11 cellular contexts compared by ENCODE assay signal in the genomic region with DNA sequence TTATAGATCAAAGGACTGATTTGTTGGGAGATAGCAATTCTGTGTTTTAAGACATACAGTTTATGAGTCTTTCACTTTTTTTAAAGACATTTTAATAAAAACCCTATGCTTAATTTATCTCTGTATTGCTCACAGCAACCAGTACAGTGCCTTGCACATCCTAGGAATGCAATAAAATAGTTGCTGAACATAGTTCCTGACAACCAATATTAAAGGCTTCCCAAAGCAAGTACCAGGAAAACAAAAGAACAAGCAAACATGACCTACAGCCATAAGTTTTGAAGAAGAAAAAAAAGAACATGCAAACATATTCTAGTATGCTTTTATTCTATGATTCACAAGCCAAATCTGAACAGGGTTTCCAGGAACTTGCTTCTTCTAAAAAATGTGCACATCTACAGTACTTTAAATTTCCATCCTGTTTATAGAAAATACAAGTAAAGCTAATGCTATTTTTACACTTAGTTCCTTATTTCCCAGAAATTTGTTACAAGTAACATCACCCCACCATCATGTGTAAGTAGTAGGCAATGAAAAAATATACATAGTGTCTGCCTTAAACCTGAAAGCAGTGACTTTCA. TPM values are rescaled to one million over a fixed set of nuclear protein-coding genes. Genes with fewer than 3 reads are reported as not detected.
A peak's percentile ranks its signal among the peaks of the same experiment; 100 is the strongest.
DNase-seq lines count a peak whose midpoint lies in the region; ATAC-seq and TF ChIP-seq lines count a peak whose summit lies in the region.
"Had no signal": no experiment of that assay in that cellular context is flagged by ENCODE, and none has a peak within 500 bp of the region (broad histone marks: within the 10 kb centered on the region; RNA-seq: fewer than 3 reads in every experiment).

No MANE protein-coding gene starts in this region.

- H3K27me3 Mint-ChIP-seq in CD8-positive, alpha-beta memory T cell = peaks cover 0 to 3% of the 10 kb centered on the region in 2 donors
- H3K27me3 Mint-ChIP-seq in neural crest cell (ENCODE audit: low read depth) = no peaks in the 10 kb centered on the region

- no peaks in the 10 kb centered on the region for H3K9me3 Mint-ChIP-seq in CD8-positive, alpha-beta memory T cell
- H3K9me3 Mint-ChIP-seq in neural crest cell = no peaks in the 10 kb centered on the region

- H3K9ac ChIP-seq in endocrine pancreas (ENCODE audit: control insufficient read depth, insufficient read depth, low read length) = no peak overlapping the region

- H3K27ac ChIP-seq in CD8-positive, alpha-beta memory T cell (ENCODE audit: low read depth, low read length) = no peak overlapping the region
- peak overlapping the region; percentile 38 for H3K27ac ChIP-seq in SJSA1

- CTCF ChIA-PET in CD8-positive, alpha-beta memory T cell (lab: Charles Lee) = interaction anchor here (4.0 kb wide), 1 partner anchor 159 kb away, joined by 21 read pairs; no protein-coding TSS in a partner anchor

- no peak for ATAC-seq in HG03196 (IDR thresholded peaks at IDR 0.05; ENCODE audit: unreplicated experiment)
- no peak for ATAC-seq in HG03521 (IDR thresholded peaks at IDR 0.05; ENCODE audit: unreplicated experiment)
- ATAC-seq: heart left ventricle had no signal

- H3K36me3 ChIP-seq in CD8-positive, alpha-beta memory T cell (ENCODE audit: insufficient read depth, low read length) = no peaks in the 10 kb centered on the region
- H3K36me3 ChIP-seq in SJSA1 = 0 out of 2 replicates have a peak, but pooled peaks cover 4% of the 10 kb centered on the region
- H3K36me3 ChIP-seq in endocrine pancreas (ENCODE audit: control insufficient read depth, insufficient read depth, low read length) = no peaks in the 10 kb centered on the region
- no peaks in the 10 kb centered on the region for H3K36me3 ChIP-seq in MG63

- H3K36me3 Mint-ChIP-seq in CD8-positive, alpha-beta memory T cell = peaks cover 0 to 33% (median 0%) of the 10 kb centered on the region in 3 donors
- no peaks in the 10 kb centered on the region for H3K36me3 Mint-ChIP-seq in neural crest cell (ENCODE audit: low read depth)

- H3K4me1 Mint-ChIP-seq in CD8-positive, alpha-beta memory T cell = peaks cover 70 to 80% (median 78%) of the 10 kb centered on the region in 3 donors
- peaks cover 75% of the 10 kb centered on the region for H3K4me1 Mint-ChIP-seq in neural crest cell

- POLR2A ChIA-PET in CD8-positive, alpha-beta memory T cell (lab: Charles Lee) = no interaction called here

- TF ChIP-seq CTCF in neural crest cell (conservative IDR thresholded peaks at IDR 0.05) = no peak

- peak overlapping the region; percentile 25 to 91 (median 43) for H3K4me3 Mint-ChIP-seq in CD8-positive, alpha-beta memory T cell
- H3K4me3 Mint-ChIP-seq in neural crest cell = peak overlapping the region; percentile 83

- DNase-seq in CD8-positive, alpha-beta memory T cell = no peak
- DNase-seq in SJSA1 (ENCODE audit: low read depth in 1 of 2, low spot score in 2 of 2) = peak in 1 of 2 experiments; percentile 25
- no peak for DNase-seq in neural crest cell (ENCODE audit: low read depth, low spot score)
- DNase-seq in MG63 = no peak
- DNase-seq in NCI-H1092 treated with DMSO at 0.1 percent for 48 hours (lab: John Stamatoyannopoulos, UW) = no peak
- DNase-seq: heart left ventricle, NCI-H1930, SHP77 had no signal

- no peaks in the 10 kb centered on the region for H3K9me3 ChIP-seq in CD8-positive, alpha-beta memory T cell (ENCODE audit: low read length)
- no peaks in the 10 kb centered on the region for H3K9me3 ChIP-seq in SJSA1 (replicated peaks)
- no peaks in the 10 kb centered on the region for H3K9me3 ChIP-seq in endocrine pancreas (ENCODE audit: control insufficient read depth, low read length)
- H3K9me3 ChIP-seq in MG63 = no peaks in the 10 kb centered on the region
- H3K9me3 ChIP-seq: heart left ventricle had no signal

- H3K4me3 ChIP-seq in CD8-positive, alpha-beta memory T cell (ENCODE audit: low read length) = no peak overlapping the region
- H3K4me3 ChIP-seq in SJSA1 (no peak overlapping the region), endocrine pancreas (ENCODE audit: control insufficient read depth, insufficient read depth, low read length) (peak overlapping the region; percentile 8), MG63 (no peak overlapping the region)

- peaks cover 68% of the 10 kb centered on the region for H3K4me1 ChIP-seq in CD8-positive, alpha-beta memory T cell (ENCODE audit: insufficient read depth, low read length)
- H3K4me1 ChIP-seq in SJSA1 (replicated peaks) = peaks cover 44% of the 10 kb centered on the region
- peaks cover 9% of the 10 kb centered on the region for H3K4me1 ChIP-seq in endocrine pancreas (ENCODE audit: control insufficient read depth, insufficient read depth, low read length)

- H3K27me3 ChIP-seq in CD8-positive, alpha-beta memory T cell (ENCODE audit: insufficient read depth, low read length, poor library complexity, severe bottlenecking) = no peaks in the 10 kb centered on the region
- H3K27me3 ChIP-seq in SJSA1 (replicated peaks) (no peaks in the 10 kb centered on the region), endocrine pancreas (ENCODE audit: control insufficient read depth, insufficient read depth, low read length) (no peaks in the 10 kb centered on the region), MG63 (no peaks in the 10 kb centered on the region)
- H3K27me3 ChIP-seq: heart left ventricle had no signal

- peak overlapping the region in 4 of 8 donors; percentile 13 to 68 (median 28) for H3K27ac Mint-ChIP-seq in CD8-positive, alpha-beta memory T cell
- peak overlapping the region; percentile 72 for H3K27ac Mint-ChIP-seq in neural crest cell (ENCODE audit: unreplicated experiment)

RNA-seq across cellular contexts. Expression of a gene that starts 4.5 kb away (rescaled TPM):
- total RNA-seq in CD8-positive, alpha-beta memory T cell = 10 to 100 TPM; 74.1 to 75.5 TPM
- 8.8 TPM for polyA plus RNA-seq in CD8-positive, alpha-beta memory T cell
- 14.8 and 24.4 TPM in 2 replicates for total RNA-seq in SJSA1 (2014; rRNA removed; shearing (Covaris generic))
- total RNA-seq in neural crest cell = 90.2 and 94.4 TPM in 2 replicates
- 0.30 and 7.8 TPM in 2 replicates for total RNA-seq in MG63 (2014; rRNA removed; shearing (Covaris generic); ENCODE audit: low replicate concordance)
